In genomic region chr13:37729876-37730275, GRCh38 we compare ENCODE assay signal across 22 cellular contexts.
DNase-seq lines count a peak whose midpoint lies in the region; ATAC-seq, FAIRE-seq and TF ChIP-seq lines count a peak whose summit lies in the region.
"Had no signal": no experiment of that assay in that cellular context is flagged by ENCODE, and none has a peak within 500 bp of the region (broad histone marks: within the 10 kb centered on the region; RNA-seq: fewer than 3 reads in every experiment).

No MANE protein-coding gene starts in this region.

- peak overlapping the region in 2 of 3 experiments; percentile 46 to 55 for H3K27ac Mint-ChIP-seq in nephron
- H3K27ac Mint-ChIP-seq: B cell; CD4-positive, CD25-positive, alpha-beta regulatory T cell; CD8-positive, alpha-beta memory T cell had no signal

- H3K9me3 Mint-ChIP-seq in nephron: no peaks in the 10 kb centered on the region

- no peak overlapping the region for H3K4me3 Mint-ChIP-seq in nephron
- H3K4me3 Mint-ChIP-seq: B cell; CD4-positive, CD25-positive, alpha-beta regulatory T cell; CD8-positive, alpha-beta memory T cell had no signal

- CTCF ChIA-PET in A673 (lab: Charles Lee): no interaction called here

- H3K27ac ChIP-seq in A673 (ENCODE audit: low read depth, low read length, poor library complexity, severe bottlenecking): no peak overlapping the region
- no peak overlapping the region for H3K27ac ChIP-seq in psoas muscle
- H3K27ac ChIP-seq: BLaER1, C4-2B had no signal

- intact Hi-C loops in A673 (cut with micrococcal nuclease; ENCODE audit: unreplicated experiment) (no loop called here), Right ventricle myocardium superior (cut with DNase I) (no loop called here), psoas muscle (cut with DNase I) (no loop called here), Right ventricle myocardium inferior (cut with DNase I) (no loop called here)

- H3K36me3 ChIP-seq in A673 (ENCODE audit: insufficient read depth, low read length, poor library complexity, severe bottlenecking) (no peaks in the 10 kb centered on the region), psoas muscle (ENCODE audit: insufficient read depth in 1 of 2, low read depth in 1 of 2) (no peaks in the 10 kb centered on the region)
- H3K36me3 ChIP-seq: BLaER1 had no signal

- H3K4me1 ChIP-seq in A673 (ENCODE audit: insufficient read depth, low read length, poor library complexity, severe bottlenecking) (peaks cover 13% of the 10 kb centered on the region), psoas muscle (no peaks in the 10 kb centered on the region)
- H3K4me1 ChIP-seq: BLaER1 had no signal

- H3K27me3 Mint-ChIP-seq in nephron (ENCODE audit: low read depth): no peaks in the 10 kb centered on the region
- H3K27me3 Mint-ChIP-seq: B cell; CD4-positive, CD25-positive, alpha-beta regulatory T cell; CD8-positive, alpha-beta memory T cell had no signal

- H3K27me3 ChIP-seq in A673 (replicated peaks; ENCODE audit: insufficient read depth, low read depth, low read length, poor library complexity) (no peaks in the 10 kb centered on the region), psoas muscle (ENCODE audit: insufficient read depth in 3 of 3, low read length in 2 of 3) (no peaks in the 10 kb centered on the region)
- H3K27me3 ChIP-seq: BLaER1 had no signal

- FAIRE-seq in islet of Langerhans (lab: Jason Lieb, UNC) (peak; percentile 43), frontal cortex (lab: Jason Lieb, UNC) (no peak)
- FAIRE-seq: D721Med, GM12878, H1 had no signal

- H3K4me1 Mint-ChIP-seq in nephron: peaks cover 5% of the 10 kb centered on the region
- H3K4me1 Mint-ChIP-seq: B cell; CD4-positive, CD25-positive, alpha-beta regulatory T cell; CD8-positive, alpha-beta memory T cell had no signal

- ATAC-seq in Right ventricle myocardium superior (ENCODE audit: poor library complexity) (no peak), psoas muscle (no peak), Right ventricle myocardium inferior (no peak)
- ATAC-seq: GM12878 had no signal

- TF ChIP-seq CTCF in A673 (conservative IDR thresholded peaks at IDR 0.05; ENCODE audit: low read depth, low read length) (no peak), nephron (IDR thresholded peaks at IDR 0.05; ENCODE audit: unreplicated experiment in 3 of 3) (no peak), psoas muscle (IDR thresholded peaks at IDR 0.05) (no peak)

- BruUV-seq in A673 (replicated peaks; lab: Mats Ljungman, UMichigan): no TSS peak

- H3K4me3 ChIP-seq in A673 (ENCODE audit: low read depth, low read length, poor library complexity, severe bottlenecking) (no peak overlapping the region), psoas muscle (no peak overlapping the region)
- H3K4me3 ChIP-seq: BLaER1, GM12878 had no signal

- POLR2A ChIA-PET in A673 (lab: Charles Lee; ENCODE audit: low non-redundant PET): no interaction called here

- no peaks in the 10 kb centered on the region for H3K36me3 Mint-ChIP-seq in nephron (ENCODE audit: low read depth)
- H3K36me3 Mint-ChIP-seq: CD4-positive, CD25-positive, alpha-beta regulatory T cell; CD8-positive, alpha-beta memory T cell had no signal

- DNase-seq in A673 (ENCODE audit: low spot score) (peak; percentile 29), LHCN-M2 (ENCODE audit: low read depth) (peak; percentile 71), Right ventricle myocardium superior (no peak), psoas muscle (no peak), frontal cortex (ENCODE audit: low spot score in 2 of 2) (no peak), Right ventricle myocardium inferior (ENCODE audit: missing footprints) (no peak)
- DNase-seq: CD4-positive, CD25-positive, alpha-beta regulatory T cell; CD8-positive, alpha-beta memory T cell; DMS 273 treated with DMSO at 0.1 percent for 48 hours; DMS79; EL; GDM1; H7; HCEC 1CT had no signal

- no peaks in the 10 kb centered on the region for H3K9me3 ChIP-seq in A673 (ENCODE audit: low read depth, low read length, poor library complexity, severe bottlenecking)
- H3K9me3 ChIP-seq in psoas muscle: no peaks in the 10 kb centered on the region
- H3K9me3 ChIP-seq: BLaER1 had no signal

- 21 to 33% (median 26%) methylated on average over 4 of the region's 4 CpGs for WGBS in psoas muscle, 3 donors

Comparison
In these comparisons a context has a peak if more than half of its experiments do, and no peak if none do; other contexts are left out.
1. DNase-seq: peak in A673 (single experiment) and LHCN-M2 (single experiment); none in Right ventricle myocardium superior (single experiment), psoas muscle (0 of 2), frontal cortex (0 of 2) and Right ventricle myocardium inferior (single experiment).